In the genomic region with DNA sequence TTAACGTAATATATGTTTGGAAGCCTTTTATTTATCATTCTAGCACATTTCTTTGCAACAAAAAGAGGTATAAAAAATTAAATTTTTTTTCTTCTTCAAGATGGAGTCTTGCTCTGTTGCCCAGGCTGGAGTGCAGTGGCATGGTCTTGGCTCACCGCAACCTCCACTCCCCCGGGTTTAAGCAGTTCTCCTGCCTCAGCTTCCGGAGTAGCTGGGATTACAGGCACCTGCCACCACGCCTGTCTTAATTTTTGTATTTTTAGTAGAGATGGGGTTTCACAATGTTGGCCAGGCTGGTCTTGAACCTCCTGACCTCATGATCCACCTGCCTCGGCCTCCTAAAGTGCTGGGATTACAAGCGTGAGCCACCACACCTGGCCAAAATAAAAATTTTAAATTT, we compare ENCODE assay signal across 3 cellular contexts. TPM values are rescaled to one million over a fixed set of nuclear protein-coding genes. Genes with fewer than 3 reads are reported as not detected.
"Had no signal": no experiment of that assay in that cellular context is flagged by ENCODE, and none has a peak within 500 bp of the region (broad histone marks: within the 10 kb centered on the region; RNA-seq: fewer than 3 reads in every experiment).

No MANE protein-coding gene starts in this region.

RNA-seq across cellular contexts. Expression of a gene that starts 49.7 kb away (rescaled TPM):
- total RNA-seq: H4, HT-29, IMR-90 had no signal
